Comparison of ENCODE assay signal across 9 cellular contexts in genomic region chr12:48155786-48156185, GRCh38. TPM values are rescaled to one million over a fixed set of nuclear protein-coding genes. Genes with fewer than 3 reads are reported as not detected.
"Had no signal": no experiment of that assay in that cellular context is flagged by ENCODE, and none has a peak within 500 bp of the region (broad histone marks: within the 10 kb centered on the region; RNA-seq: fewer than 3 reads in every experiment).

No MANE protein-coding gene starts in this region.

RNA-seq across cellular contexts. Expression of gene OR10AD1, which starts 47.3 kb away (rescaled TPM):
- total RNA-seq: activated CD4-positive, alpha-beta T cell treated with anti-CD3 and anti-CD28 coated beads for 36 hours; glomerular endothelial cell; lower lobe of right lung; natural killer cell treated with Interleukin-12 subunit alpha and Interleukin-12 subunit beta and Interleukin-15 and Interleukin-18, amount 100 ng/mL, for 72 hours; pancreas; thyroid gland; uterus had no signal
- polyA plus RNA-seq: adipose tissue, pancreas, small intestine had no signal
